ENCODE assay signal across 1 cellular context in genomic region chr13:28476919-28477708, GRCh38.
TF ChIP-seq lines count a peak whose summit lies in the region.

No MANE protein-coding gene starts in this region.

TF ChIP-seq in GM12878, 131 proteins besides CTCF, POLR2A, EP300 and RAD21:
- no peak for TF ChIP-seq EGR1 (IDR thresholded peaks at IDR 0.05; ENCODE audit: borderline replicate concordance in 1 of 2, low read depth in 2 of 2, low read length in 2 of 2)
- peak; percentile 37; the same call in 1 of the 2 replicates for TF ChIP-seq NR2F1 (conservative IDR thresholded peaks at IDR 0.05)
- no peak for TF ChIP-seq GATAD2B (conservative IDR thresholded peaks at IDR 0.05; ENCODE audit: low read depth)
- peak in 1 of 2 experiments; percentile 59; a peak in 2 of 4 replicates for TF ChIP-seq BHLHE40 (IDR thresholded peaks at IDR 0.05; ENCODE audit: borderline replicate concordance in 1 of 2, low read depth in 2 of 2, low read length in 1 of 2)
- TF ChIP-seq NR2C2 (IDR thresholded peaks at IDR 0.05; ENCODE audit: borderline replicate concordance, control insufficient read depth, insufficient read length, low read depth): no peak
- TF ChIP-seq KLF5 (IDR thresholded peaks at IDR 0.05; ENCODE audit: partially characterized antibody): no peak
- no peak for TF ChIP-seq CUX1 (IDR thresholded peaks at IDR 0.05; ENCODE audit: insufficient replicate concordance, low read depth, low read length)
- TF ChIP-seq USF1 (IDR thresholded peaks at IDR 0.05; ENCODE audit: borderline replicate concordance, extremely low read length, insufficient read depth, low read depth, low read length): no peak
- TF ChIP-seq KDM1A (IDR thresholded peaks at IDR 0.05; ENCODE audit: borderline replicate concordance): no peak
